ENCODE assay signal across 14 cellular contexts in the genomic region with DNA sequence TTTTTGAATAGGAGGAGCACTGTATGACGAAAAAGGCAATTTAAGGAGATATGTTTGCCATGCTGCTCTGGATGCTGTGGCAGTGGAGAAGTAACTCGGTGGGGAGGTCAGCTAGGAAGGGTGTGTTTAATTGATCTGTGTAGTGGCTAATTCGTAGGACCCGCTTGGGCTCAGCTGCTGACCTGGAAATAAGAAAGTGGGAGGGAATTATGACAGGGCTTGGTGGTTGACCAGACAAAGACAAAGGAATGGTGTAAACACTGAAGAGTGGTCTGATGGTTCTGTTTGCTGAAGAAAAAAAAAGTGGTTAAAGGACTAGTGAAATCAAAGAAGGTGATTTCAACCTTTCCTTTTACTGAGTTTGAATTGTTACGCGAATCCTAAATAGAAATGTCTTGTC.
DNase-seq lines count a peak whose midpoint lies in the region; TF ChIP-seq lines count a peak whose summit lies in the region.
"Had no signal": no experiment of that assay in that cellular context is flagged by ENCODE, and none has a peak within 500 bp of the region (broad histone marks: within the 10 kb centered on the region; RNA-seq: fewer than 3 reads in every experiment).

No MANE protein-coding gene starts in this region.

- no peak overlapping the region for H4K91ac ChIP-seq in H9 (ENCODE audit: insufficient read length, low read depth, low read length)

- no peak overlapping the region for H3K4me3 Mint-ChIP-seq in H9
- H3K4me3 Mint-ChIP-seq: activated CD4-positive, alpha-beta memory T cell treated with anti-CD3 and anti-CD28 coated beads, Interleukin-2, amount 10 ng/mL, durations not matched to agents 7 days and 5 days had no signal

- H2BK5ac ChIP-seq in H9 (ENCODE audit: insufficient read length, low read length): no peak overlapping the region

- H3T11ph ChIP-seq in H9 (ENCODE audit: low read length): no peak overlapping the region

- no peak overlapping the region for H3K23ac ChIP-seq in H9 (ENCODE audit: insufficient read length, low read depth, low read length)

- no peaks in the 10 kb centered on the region for H4K20me1 ChIP-seq in H9 (ENCODE audit: control insufficient read depth, insufficient read depth, insufficient read length)

- H3K27me3 ChIP-seq in H9 (ENCODE audit: insufficient read depth, low read length): no peaks in the 10 kb centered on the region
- H3K27me3 ChIP-seq: hepatocyte, stomach had no signal

- no peak overlapping the region for H2BK15ac ChIP-seq in H9 (ENCODE audit: low read depth, low read length)

- no peak for DNase-seq in H9
- DNase-seq in fibroblast of villous mesenchyme (ENCODE audit: low read depth): peak; percentile 27
- DNase-seq in renal cortical epithelial cell (ENCODE audit: low read depth): peak; percentile 76
- no peak for DNase-seq in DMS153 (lab: John Stamatoyannopoulos, UW)
- no peak for DNase-seq in NCI-H345 (lab: John Stamatoyannopoulos, UW)
- DNase-seq in COLO668 (lab: John Stamatoyannopoulos, UW; ENCODE audit: unreplicated experiment): no peak
- no peak for DNase-seq in stimulated activated naive CD4-positive, alpha-beta T cell (lab: John Stamatoyannopoulos, UW)
- DNase-seq: activated CD4-positive, alpha-beta memory T cell treated with anti-CD3 and anti-CD28 coated beads, Interleukin-2, amount 10 ng/mL, durations not matched to agents 7 days and 5 days; IMR-90; NCI-H2081; PC-9; stomach had no signal

- no peak overlapping the region for H3K9ac ChIP-seq in H9 (ENCODE audit: extremely low read depth, insufficient read length, low read length)

- no peaks in the 10 kb centered on the region for H3K4me1 ChIP-seq in H9 (ENCODE audit: insufficient read depth, low read length)

- H3K4me3 ChIP-seq in fibroblast of villous mesenchyme (ENCODE audit: low read depth, low read length): no peak overlapping the region
- H3K4me3 ChIP-seq: hepatocyte, PC-9, stomach had no signal

- no peak overlapping the region for H3K4me2 ChIP-seq in H9 (ENCODE audit: insufficient read depth, insufficient read length, low read length)
- H3K4me2 ChIP-seq: hepatocyte, PC-9 had no signal

- no peak overlapping the region for H3K56ac ChIP-seq in H9 (ENCODE audit: insufficient read length, low read depth, low read length)

- H2AK5ac ChIP-seq in H9 (ENCODE audit: insufficient read length, low read length): no peak overlapping the region

- H3K4ac ChIP-seq in H9 (ENCODE audit: low read depth, low read length): no peak overlapping the region

- H3K4me1 Mint-ChIP-seq in H9: no peaks in the 10 kb centered on the region

- H3K79me1 ChIP-seq in H9 (ENCODE audit: insufficient read depth, low read depth, low read length, poor library complexity, severe bottlenecking): peaks cover under 1% of the 10 kb centered on the region

- H2BK20ac ChIP-seq in H9 (ENCODE audit: low read depth, low read length, poor library complexity, severe bottlenecking): no peak overlapping the region

- no CpG with 5 or more reads among the region's 6 CpGs for WGBS in H9 (ENCODE audit: extremely low coverage, insufficient read length, low lambda C conversion rate)

- no peak overlapping the region for H2AFZ ChIP-seq in H9 (ENCODE audit: low read length)
- H2AFZ ChIP-seq: hepatocyte, PC-9 had no signal

- H3K23me2 ChIP-seq in H9 (ENCODE audit: insufficient read length, low read depth, low read length, poor library complexity, severe bottlenecking): no peaks in the 10 kb centered on the region

- TF ChIP-seq CTCF in H9 (conservative IDR thresholded peaks at IDR 0.05) (no peak), fibroblast of villous mesenchyme (IDR thresholded peaks at IDR 0.05; ENCODE audit: insufficient read depth, low read depth, low read length) (no peak)

- H2BK120ac ChIP-seq in H9 (ENCODE audit: low read depth, low read length, poor library complexity, severe bottlenecking): no peak overlapping the region

- no peak overlapping the region for H3K18ac ChIP-seq in H9 (ENCODE audit: insufficient read length, low read depth, low read length)

- H3K79me2 ChIP-seq in H9 (ENCODE audit: insufficient read depth, low read length): no peaks in the 10 kb centered on the region

- peak overlapping the region in 2 of 3 experiments; percentile 31 to 46; a peak in 3 of 7 replicates for H3K27ac Mint-ChIP-seq in H9
- H3K27ac Mint-ChIP-seq: activated CD4-positive, alpha-beta memory T cell treated with anti-CD3 and anti-CD28 coated beads, Interleukin-2, amount 10 ng/mL, durations not matched to agents 7 days and 5 days had no signal

- no peak overlapping the region for H4K5ac ChIP-seq in H9 (ENCODE audit: insufficient read length, low read depth, low read length)

- H3K9me3 Mint-ChIP-seq in H9: no peaks in the 10 kb centered on the region
- H3K9me3 Mint-ChIP-seq: activated CD4-positive, alpha-beta memory T cell treated with anti-CD3 and anti-CD28 coated beads, Interleukin-2, amount 10 ng/mL, durations not matched to agents 7 days and 5 days had no signal

- peaks cover 23 to 81% (median 77%) of the 10 kb centered on the region in 3 experiments for H3K36me3 Mint-ChIP-seq in H9 (ENCODE audit: insufficient read depth in 1 of 3, low read depth in 3 of 3)

- no peak overlapping the region for H2BK12ac ChIP-seq in H9 (ENCODE audit: insufficient read length, low read depth, low read length)

- H3K9me3 ChIP-seq in H9 (ENCODE audit: control insufficient read depth, low read depth, low read length): no peaks in the 10 kb centered on the region
- H3K9me3 ChIP-seq: stomach had no signal

- H3K14ac ChIP-seq in H9 (ENCODE audit: insufficient read depth, low read length): no peak overlapping the region

- H3K27me3 Mint-ChIP-seq in H9 (ENCODE audit: low read depth): no peaks in the 10 kb centered on the region
- H3K27me3 Mint-ChIP-seq: activated CD4-positive, alpha-beta memory T cell treated with anti-CD3 and anti-CD28 coated beads, Interleukin-2, amount 10 ng/mL, durations not matched to agents 7 days and 5 days had no signal

- H3K27ac ChIP-seq in H9 (ENCODE audit: insufficient read length, low read depth, low read length): no peak overlapping the region
- peak overlapping the region; percentile 56 for H3K27ac ChIP-seq in angular gyrus (ENCODE audit: low read depth, low read length)

- H4K8ac ChIP-seq in H9 (replicated peaks; ENCODE audit: insufficient read length, low read depth, low read length): no peak overlapping the region

Comparison
In these comparisons a context has a peak if more than half of its experiments do, and no peak if none do; other contexts are left out.
1. DNase-seq: peak in fibroblast of villous mesenchyme (single experiment) and renal cortical epithelial cell (single experiment); none in H9 (single experiment), DMS153 (single experiment), NCI-H345 (single experiment), COLO668 (single experiment) and stimulated activated naive CD4-positive, alpha-beta T cell (0 of 6).